Comparison of ENCODE assay signal across 24 cellular contexts in the genomic region with DNA sequence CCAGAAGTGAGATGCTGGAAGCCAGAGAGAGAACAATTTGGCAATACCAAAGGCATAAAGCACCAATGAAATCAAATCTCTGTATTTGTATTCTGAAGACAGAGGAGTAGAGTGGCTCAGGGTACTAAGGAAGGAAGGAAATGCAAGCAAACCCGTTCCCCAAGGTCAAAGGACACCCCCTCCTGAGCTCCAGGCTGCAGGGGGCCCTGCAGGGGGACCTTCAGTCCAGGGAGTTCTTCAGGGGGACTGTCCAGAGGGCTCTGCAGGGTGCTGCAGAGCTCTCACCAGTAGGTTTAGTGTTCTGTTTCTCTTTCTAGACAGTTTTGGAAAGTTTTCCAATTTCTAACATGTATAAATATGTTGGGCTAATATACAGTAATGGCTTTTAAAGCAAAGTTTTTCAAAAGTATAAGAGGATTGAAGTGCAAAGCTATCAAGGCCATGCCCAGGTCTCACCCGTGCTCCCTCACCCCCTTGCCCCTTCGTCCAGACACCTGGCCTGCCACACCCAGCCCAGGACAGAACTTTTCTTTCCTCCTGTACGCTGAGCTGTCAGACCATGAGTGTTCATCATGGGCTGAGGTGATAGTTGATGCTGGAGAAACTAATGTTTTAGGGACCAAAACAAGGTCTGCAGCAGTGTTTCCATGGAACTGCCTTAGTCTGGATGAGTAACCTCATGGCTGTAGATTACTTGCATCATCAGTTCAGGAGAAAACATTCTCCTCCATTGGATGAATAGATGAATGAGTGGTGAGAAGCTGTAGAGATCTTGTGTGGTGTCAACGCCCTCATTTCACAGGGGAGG.
"Had no signal": no experiment of that assay in that cellular context is flagged by ENCODE, and none has a peak within 500 bp of the region (broad histone marks: within the 10 kb centered on the region; RNA-seq: fewer than 3 reads in every experiment).

No MANE protein-coding gene starts in this region.

- H3K9ac ChIP-seq: parathyroid adenoma had no signal

- H3K4me3 ChIP-seq: hepatocyte, smooth muscle cell, testis had no signal

- H3K4me1 ChIP-seq: parathyroid adenoma had no signal

- FAIRE-seq: colon had no signal

- DNase-seq: activated B cell treated with CpG ODN at 0.5 μM for 24 hours; activated CD4-positive, alpha-beta T cell treated with anti-CD3 and anti-CD28 coated beads for 36 hours; activated CD4-positive, alpha-beta T cell treated with anti-CD3 and anti-CD28 coated beads, Interleukin-2, amount 50 U/mL, for 4 hours; activated CD8-positive, alpha-beta memory T cell treated with anti-CD3 and anti-CD28 coated beads, Interleukin-2, amount 50 U/mL, for 48 hours; activated naive CD4-positive, alpha-beta T cell treated with anti-CD3 and anti-CD28 coated beads, Interleukin-2, amount 10 ng/mL, durations not matched to agents 7 days and 5 days; activated T-cell treated with anti-CD3 and anti-CD28 coated beads, Interleukin-2, amount 50 U/mL, for 4 hours; brain microvascular endothelial cell; central memory CD4-positive, alpha-beta T cell; effector memory CD4-positive, alpha-beta T cell; foreskin melanocyte; immature natural killer cell; midbrain; natural killer cell; stimulated activated CD4-positive, alpha-beta T cell treated with anti-CD3 and anti-CD28 coated beads, Interleukin-2, amount 100 ng/mL, for 48 hours; stimulated activated naive CD4-positive, alpha-beta T cell; T-helper 1 cell; testis had no signal

- H3K9me3 ChIP-seq: neutrophil, testis had no signal

- H3K27ac ChIP-seq: brain microvascular endothelial cell, hepatocyte, neutrophil, parathyroid adenoma had no signal

- ATAC-seq: activated CD4-positive, alpha-beta T cell treated with anti-CD3 and anti-CD28 coated beads for 36 hours; activated T-cell treated with anti-CD3 and anti-CD28 coated beads, Interleukin-2, amount 50 U/mL, for 4 hours; esophagus mucosa; natural killer cell; sciatic nerve had no signal

- H3K36me3 ChIP-seq: brain microvascular endothelial cell, neutrophil had no signal

- H3K27me3 ChIP-seq: brain microvascular endothelial cell, hepatocyte, testis had no signal
